In genomic region chr1:9630331-9631081, GRCh38 we compare ENCODE assay signal across 10 cellular contexts. TPM values are rescaled to one million over a fixed set of nuclear protein-coding genes. Genes with fewer than 3 reads are reported as not detected.
DNase-seq lines count a peak whose midpoint lies in the region; ATAC-seq and TF ChIP-seq lines count a peak whose summit lies in the region.
"Had no signal": no experiment of that assay in that cellular context is flagged by ENCODE, and none has a peak within 500 bp of the region (broad histone marks: within the 10 kb centered on the region; RNA-seq: fewer than 3 reads in every experiment).

No MANE protein-coding gene starts in this region.

- H3K4me3 ChIP-seq in osteoblast (ENCODE audit: insufficient read depth, low read length) (no peak overlapping the region), GM23248 (no peak overlapping the region), PC-3 (ENCODE audit: low read length) (no peak overlapping the region), testis (no peak overlapping the region)

- H3F3A ChIP-seq in GM23248 (ENCODE audit: insufficient read depth) (no peaks in the 10 kb centered on the region), PC-3 (ENCODE audit: low read length, unreplicated experiment) (no peaks in the 10 kb centered on the region)

- H2AFZ ChIP-seq in osteoblast (ENCODE audit: low read length) = no peak overlapping the region
- no peak overlapping the region for H2AFZ ChIP-seq in GM23248
- no peak overlapping the region for H2AFZ ChIP-seq in PC-3 (ENCODE audit: low read length)

- in situ Hi-C loops in GM23248 (cut with MboI) = loop anchor here (10.0 kb wide), 1 partner anchor 234 kb away; no protein-coding TSS in a partner anchor

- H3K9ac ChIP-seq in GM23248 (no peak overlapping the region), PC-3 (ENCODE audit: low read length) (no peak overlapping the region)

- peaks cover 81% of the 10 kb centered on the region for H3K4me1 Mint-ChIP-seq in activated naive CD4-positive, alpha-beta T cell treated with anti-CD3 and anti-CD28 coated beads, Interleukin-2, amount 50 U/mL, for 24 hours

- POLR2A ChIA-PET in GM10248 (lab: Yijun Ruan, JAX) (interaction anchor here (0.6 to 4.1 kb wide), 2 partner anchors 23 to 89 kb away, joined by 3 to 26 read pairs; no protein-coding TSS in a partner anchor), PC-3 (lab: Charles Lee; ENCODE audit: unreplicated experiment) (no interaction called here)

- no peaks in the 10 kb centered on the region for H3K9me3 Mint-ChIP-seq in activated naive CD4-positive, alpha-beta T cell treated with anti-CD3 and anti-CD28 coated beads, Interleukin-2, amount 50 U/mL, for 24 hours

- peak overlapping the region; percentile 90 for H3K4me3 Mint-ChIP-seq in activated naive CD4-positive, alpha-beta T cell treated with anti-CD3 and anti-CD28 coated beads, Interleukin-2, amount 50 U/mL, for 24 hours

- WGBS in GM23248 (ENCODE audit: low coverage in 1 of 2, low lambda C conversion rate in 2 of 2, missing lambda C conversion rate in 2 of 2), 2 experiments = 66% methylated on average over 7 to 8 of the region's 8 CpGs
- 79 to 80% methylated on average over 8 of the region's 8 CpGs for WGBS in testis, 2 donors

- no peak overlapping the region for H3K27ac ChIP-seq in osteoblast (ENCODE audit: low read depth, low read length)
- H3K27ac ChIP-seq in GM23248 = no peak overlapping the region
- no peak overlapping the region for H3K27ac ChIP-seq in PC-3 (ENCODE audit: low read length)
- no peak overlapping the region for H3K27ac ChIP-seq in testis

- ATAC-seq in PC-3 = no peak

- H3K9me2 ChIP-seq in GM23248 (ENCODE audit: insufficient read depth) = no peaks in the 10 kb centered on the region
- H3K9me2 ChIP-seq in PC-3 (replicated peaks; ENCODE audit: low read length) = no peaks in the 10 kb centered on the region

- intact Hi-C loops in PC-3 (cut with micrococcal nuclease) (no loop called here), testis (cut with DNase I; ENCODE audit: low total_unique reads) (no loop called here)

- no TSS peak for BruUV-seq in PC-3 (replicated peaks; lab: Mats Ljungman, UMichigan)

- peak overlapping the region; percentile 90 for H3K27ac Mint-ChIP-seq in activated naive CD4-positive, alpha-beta T cell treated with anti-CD3 and anti-CD28 coated beads, Interleukin-2, amount 50 U/mL, for 24 hours

- H4K20me1 ChIP-seq in osteoblast (ENCODE audit: insufficient read depth, low read length) (no peaks in the 10 kb centered on the region), GM23248 (ENCODE audit: insufficient read depth) (no peaks in the 10 kb centered on the region), PC-3 (ENCODE audit: low read length) (no peaks in the 10 kb centered on the region)

- no peaks in the 10 kb centered on the region for H3K27me3 ChIP-seq in osteoblast (ENCODE audit: insufficient read depth, low read length)
- no peaks in the 10 kb centered on the region for H3K27me3 ChIP-seq in GM23248 (replicated peaks; ENCODE audit: insufficient read depth)
- no peaks in the 10 kb centered on the region for H3K27me3 ChIP-seq in PC-3 (ENCODE audit: low read length)
- no peaks in the 10 kb centered on the region for H3K27me3 ChIP-seq in testis

- DNase-seq in GM10248 (ENCODE audit: extremely low spot score) (peak; percentile 20), NAMALWA (ENCODE audit: low spot score) (peak; percentile 45), osteoblast (ENCODE audit: insufficient read length, low spot score, missing footprints) (peak; percentile 64), GM23248 (no peak), NCI-H2081 (lab: John Stamatoyannopoulos, UW) (no peak), PC-3 (no peak), testis (no peak)
- DNase-seq: NCI-H510A treated with DMSO at 0.1 percent for 48 hours had no signal

- no peak for TF ChIP-seq POLR2A in testis (IDR thresholded peaks at IDR 0.05)

- no peaks in the 10 kb centered on the region for H3K79me2 ChIP-seq in osteoblast (ENCODE audit: insufficient read depth, low read length)
- no peaks in the 10 kb centered on the region for H3K79me2 ChIP-seq in GM23248 (ENCODE audit: insufficient read depth)
- H3K79me2 ChIP-seq in PC-3 (ENCODE audit: low read length) = no peaks in the 10 kb centered on the region

- no peaks in the 10 kb centered on the region for H3K9me3 ChIP-seq in osteoblast (ENCODE audit: low read depth, low read length)
- H3K9me3 ChIP-seq in GM23248 (ENCODE audit: low read depth) = no peaks in the 10 kb centered on the region
- no peaks in the 10 kb centered on the region for H3K9me3 ChIP-seq in PC-3 (ENCODE audit: low read length)
- no peaks in the 10 kb centered on the region for H3K9me3 ChIP-seq in testis
- H3K9me3 ChIP-seq: heart left ventricle had no signal

- CTCF ChIA-PET in GM10248 (lab: Yijun Ruan, JAX) (interaction anchor here (0.9 to 8.9 kb wide), 10 partner anchors 9 to 135 kb away, joined by 3 to 117 read pairs (median 5); partner anchors contain the start of gene PIK3CD), PC-3 (lab: Charles Lee) (no interaction called here)

- no peak for TF ChIP-seq CTCF in GM10248 (IDR thresholded peaks at IDR 0.05; ENCODE audit: control extremely low read depth, extremely low read depth, low read depth, missing control alignments)
- TF ChIP-seq CTCF in osteoblast (IDR thresholded peaks at IDR 0.05; ENCODE audit: extremely low read depth, low read depth, low read length) = no peak
- TF ChIP-seq CTCF in PC-3 (conservative IDR thresholded peaks at IDR 0.05; ENCODE audit: low read depth, low read length) = no peak
- no peak for TF ChIP-seq CTCF in testis (IDR thresholded peaks at IDR 0.05)

- peaks cover 3% of the 10 kb centered on the region for H3K36me3 Mint-ChIP-seq in activated naive CD4-positive, alpha-beta T cell treated with anti-CD3 and anti-CD28 coated beads, Interleukin-2, amount 50 U/mL, for 24 hours

- H3K4me1 ChIP-seq in osteoblast (ENCODE audit: insufficient read depth, low read length) (no peaks in the 10 kb centered on the region), GM23248 (ENCODE audit: insufficient read depth) (no peaks in the 10 kb centered on the region), PC-3 (ENCODE audit: insufficient read depth, low read length) (no peaks in the 10 kb centered on the region; the same call in 1 of the 2 replicates), testis (peaks cover 3% of the 10 kb centered on the region)

- no peaks in the 10 kb centered on the region for H3K36me3 ChIP-seq in osteoblast (ENCODE audit: insufficient read depth, low read length)
- H3K36me3 ChIP-seq in GM23248 (ENCODE audit: low read depth) = no peaks in the 10 kb centered on the region
- no peaks in the 10 kb centered on the region for H3K36me3 ChIP-seq in PC-3 (ENCODE audit: low read depth, low read length)
- H3K36me3 ChIP-seq in testis (ENCODE audit: low read depth, missing control alignments) = no peaks in the 10 kb centered on the region
- H3K36me3 ChIP-seq: heart left ventricle had no signal

- H3K4me2 ChIP-seq in osteoblast (ENCODE audit: insufficient read depth, low read length) (no peak overlapping the region), GM23248 (ENCODE audit: unreplicated experiment) (no peak overlapping the region), PC-3 (ENCODE audit: low read length) (no peak overlapping the region)

- H3K27me3 Mint-ChIP-seq in activated naive CD4-positive, alpha-beta T cell treated with anti-CD3 and anti-CD28 coated beads, Interleukin-2, amount 50 U/mL, for 24 hours = no peaks in the 10 kb centered on the region

RNA-seq across cellular contexts. Expression of gene PIK3CD, which starts 21.0 kb away (rescaled TPM):
- total RNA-seq in osteoblast (12.7 and 14.1 TPM in 2 replicates), PC-3 (2014; rRNA removed) (4.5 and 6.0 TPM in 2 replicates), testis (10 to 100 TPM; 12.4 to 17.2 TPM)
- 7.1 and 8.0 TPM in 2 replicates for total RNA-seq in GM23248 (2014; rRNA removed; shearing (Covaris generic))
- polyA plus RNA-seq in GM23248 (2016; fragmentation: Nextera tagmentation; extraction: Ambion mirVana) (3.3 and 3.5 TPM in 2 replicates), testis (ENCODE audit: insufficient read depth, low read depth, low replicate concordance) (11.7 TPM)

RNA-seq across cellular contexts. Expression of gene TMEM201, which starts 41.8 kb away (rescaled TPM):
- total RNA-seq in osteoblast (5.9 and 6.2 TPM in 2 replicates), PC-3 (2014; rRNA removed) (13.8 and 18.4 TPM in 2 replicates), testis (10 to 100 TPM; 35.8 to 36.2 TPM)
- 4.7 and 5.7 TPM in 2 replicates for total RNA-seq in GM23248 (2014; rRNA removed; shearing (Covaris generic))
- polyA plus RNA-seq in GM23248 (2016; fragmentation: Nextera tagmentation; extraction: Ambion mirVana) (6.7 and 7.2 TPM in 2 replicates), testis (ENCODE audit: insufficient read depth, low read depth, low replicate concordance) (26.6 TPM)

Comparison
In these comparisons a context has a peak if more than half of its experiments do, and no peak if none do; other contexts are left out.
1. DNase-seq: peak in GM10248 (single experiment), NAMALWA (single experiment) and osteoblast (single experiment); none in GM23248 (single experiment), NCI-H2081 (0 of 2), PC-3 (single experiment) and testis (single experiment).